18 cellular contexts compared by ENCODE assay signal in genomic region chr4:7063362-7063761, GRCh38. TPM values are rescaled to one million over a fixed set of nuclear protein-coding genes. Genes with fewer than 3 reads are reported as not detected.
DNase-seq lines count a peak whose midpoint lies in the region; ATAC-seq, FAIRE-seq and TF ChIP-seq lines count a peak whose summit lies in the region.
"Had no signal": no experiment of that assay in that cellular context is flagged by ENCODE, and none has a peak within 500 bp of the region (broad histone marks: within the 10 kb centered on the region; RNA-seq: fewer than 3 reads in every experiment).

No MANE protein-coding gene starts in this region.

- peaks cover 79% of the 10 kb centered on the region for H3K36me3 ChIP-seq in K562 (ENCODE audit: control insufficient read depth, insufficient read depth, low read length)

- FAIRE-seq in K562 (lab: Jason Lieb, UNC), result no peak
- FAIRE-seq: A549, GM19239 had no signal

- H3K79me2 ChIP-seq in K562 (ENCODE audit: control insufficient read depth, insufficient read depth, low read length), result peaks cover 49% of the 10 kb centered on the region

- BruUV-seq in K562 (replicated peaks; lab: Mats Ljungman, UMichigan), result no TSS peak

- H3K27me3 Mint-ChIP-seq in T-helper 1 cell treated with Interleukin-12 subunit alpha and Interleukin-12 subunit beta and Interleukin-4 antibody, amounts not matched to agents 30 μg/mL and 1 μg/mL, for 36 hours (ENCODE audit: low read depth), result no peaks in the 10 kb centered on the region
- H3K27me3 Mint-ChIP-seq in activated CD4-positive, alpha-beta memory T cell treated with anti-CD3 and anti-CD28 coated beads, Interleukin-2, amount 10 ng/mL, durations not matched to agents 7 days and 5 days, result no peaks in the 10 kb centered on the region

- H3K27ac Mint-ChIP-seq in T-helper 1 cell treated with Interleukin-12 subunit alpha and Interleukin-12 subunit beta and Interleukin-4 antibody, amounts not matched to agents 30 μg/mL and 1 μg/mL, for 36 hours, result peak overlapping the region; percentile 11
- H3K27ac Mint-ChIP-seq in activated CD4-positive, alpha-beta memory T cell treated with anti-CD3 and anti-CD28 coated beads, Interleukin-2, amount 10 ng/mL, durations not matched to agents 7 days and 5 days, result no peak overlapping the region

- peaks cover 56% of the 10 kb centered on the region for H3K36me3 Mint-ChIP-seq in T-helper 1 cell treated with Interleukin-12 subunit alpha and Interleukin-12 subunit beta and Interleukin-4 antibody, amounts not matched to agents 30 μg/mL and 1 μg/mL, for 36 hours (ENCODE audit: low read depth)
- peaks cover 60% of the 10 kb centered on the region for H3K36me3 Mint-ChIP-seq in activated CD4-positive, alpha-beta memory T cell treated with anti-CD3 and anti-CD28 coated beads, Interleukin-2, amount 10 ng/mL, durations not matched to agents 7 days and 5 days (ENCODE audit: low read depth)

- ATAC-seq in left ventricle myocardium superior (no peak), Right ventricle myocardium inferior (no peak), K562 (no peak)
- ATAC-seq: A549 had no signal

- no peaks in the 10 kb centered on the region for H3K27me3 ChIP-seq in K562 (ENCODE audit: control insufficient read depth in 2 of 2, insufficient read depth in 2 of 2, low read length in 2 of 2)

- H3K4me3 Mint-ChIP-seq in T-helper 1 cell treated with Interleukin-12 subunit alpha and Interleukin-12 subunit beta and Interleukin-4 antibody, amounts not matched to agents 30 μg/mL and 1 μg/mL, for 36 hours, result no peak overlapping the region
- H3K4me3 Mint-ChIP-seq in activated CD4-positive, alpha-beta memory T cell treated with anti-CD3 and anti-CD28 coated beads, Interleukin-2, amount 10 ng/mL, durations not matched to agents 7 days and 5 days, result no peak overlapping the region
- H3K4me3 Mint-ChIP-seq: CD14-positive monocyte had no signal

- H3K9me3 ChIP-seq in K562 (replicated peaks; ENCODE audit: control insufficient read depth, insufficient read depth, low read depth, low read length), result no peaks in the 10 kb centered on the region
- H3K9me3 ChIP-seq: A549, HAP-1 had no signal

- TF ChIP-seq EP300 in K562 (IDR thresholded peaks at IDR 0.05; ENCODE audit: low read length), result no peak

- peaks cover 29% of the 10 kb centered on the region for H3K4me1 Mint-ChIP-seq in T-helper 1 cell treated with Interleukin-12 subunit alpha and Interleukin-12 subunit beta and Interleukin-4 antibody, amounts not matched to agents 30 μg/mL and 1 μg/mL, for 36 hours (ENCODE audit: low read depth)
- peaks cover 45% of the 10 kb centered on the region for H3K4me1 Mint-ChIP-seq in activated CD4-positive, alpha-beta memory T cell treated with anti-CD3 and anti-CD28 coated beads, Interleukin-2, amount 10 ng/mL, durations not matched to agents 7 days and 5 days

- H3K9ac ChIP-seq in K562 (ENCODE audit: insufficient read depth in 1 of 2, low read depth in 2 of 2, low read length in 2 of 2), result no peak overlapping the region

- no peak overlapping the region for H3K27ac ChIP-seq in K562 (ENCODE audit: extremely low read depth, low read depth, low read length)
- H3K27ac ChIP-seq: A549 had no signal

- H3K4me3 ChIP-seq in K562, result no peak overlapping the region
- H3K4me3 ChIP-seq: A549, HAP-1 had no signal

- H2AFZ ChIP-seq in K562 (ENCODE audit: low read depth, low read length), result no peak overlapping the region

- no peak overlapping the region for H3K4me2 ChIP-seq in K562 (ENCODE audit: insufficient read depth, low read length)
- H3K4me2 ChIP-seq: A549 had no signal

- no peaks in the 10 kb centered on the region for H3K9me3 Mint-ChIP-seq in T-helper 1 cell treated with Interleukin-12 subunit alpha and Interleukin-12 subunit beta and Interleukin-4 antibody, amounts not matched to agents 30 μg/mL and 1 μg/mL, for 36 hours
- H3K9me3 Mint-ChIP-seq in activated CD4-positive, alpha-beta memory T cell treated with anti-CD3 and anti-CD28 coated beads, Interleukin-2, amount 10 ng/mL, durations not matched to agents 7 days and 5 days, result no peaks in the 10 kb centered on the region
- H3K9me3 Mint-ChIP-seq: CD14-positive monocyte had no signal

- no peaks in the 10 kb centered on the region for H3K9me1 ChIP-seq in K562 (ENCODE audit: control insufficient read depth, insufficient read depth, low read length)

- no peak for TF ChIP-seq CTCF in K562 (IDR thresholded peaks at IDR 0.05 in 2 of 3, conservative IDR thresholded peaks at IDR 0.05 in 1 of 3; ENCODE audit: insufficient read depth in 2 of 3, low read depth in 1 of 3, low read length in 3 of 3)

- POLR2A ChIA-PET in K562 (lab: Yijun Ruan, JAX), result interaction anchor here (0.6 kb wide), 1 partner anchor 20 kb away, joined by 3 read pairs; the partner anchor contains the start of gene TADA2B
- POLR2A ChIA-PET in activated CD4-positive, alpha-beta memory T cell treated with anti-CD3 and anti-CD28 coated beads, Interleukin-2, amount 10 ng/mL, durations not matched to agents 7 days and 5 days (lab: Charles Lee), result interaction anchor here (1.8 to 2.7 kb wide), 2 partner anchors 20 to 154 kb away, joined by 6 to 12 read pairs; partner anchors contain the start of genes TADA2B and TBC1D14

- intact Hi-C loops in left ventricle myocardium superior (cut with micrococcal nuclease) (no loop called here), Right ventricle myocardium inferior (cut with DNase I) (loop anchor here (10.0 kb wide), 1 partner anchor 789 kb away; no protein-coding TSS in a partner anchor), K562 (cut with micrococcal nuclease) (no loop called here)

- H3K4me1 ChIP-seq in K562 (replicated peaks in 1 of 2; ENCODE audit: control insufficient read depth in 2 of 2, insufficient read depth in 2 of 2, low read length in 2 of 2), result peaks cover 11 to 24% of the 10 kb centered on the region in 2 experiments; a peak in 4 of 5 replicates

- WGBS in K562 (ENCODE audit: insufficient coverage, low coverage, missing lambda C conversion rate), result 93% methylated on average over 4 of the region's 4 CpGs

- in situ Hi-C loops in K562 (cut with MboI), result no loop called here

- peaks cover 8% of the 10 kb centered on the region; the same call in 1 of the 2 replicates for H4K20me1 ChIP-seq in K562 (replicated peaks; ENCODE audit: control insufficient read depth, insufficient read depth, low read length)

- DNase-seq in T-helper 1 cell (no peak), left ventricle myocardium superior (peak; percentile 3), Right ventricle myocardium inferior (ENCODE audit: missing footprints) (no peak), K562 (ENCODE audit: extremely low read depth in 1 of 4, low spot score in 3 of 4) (no peak), NCI-H1417 treated with DMSO at 0.1 percent for 48 hours (lab: John Stamatoyannopoulos, UW) (no peak), inferior parietal cortex (ENCODE audit: extremely low spot score) (no peak)
- no peak for DNase-seq in activated CD4-positive, alpha-beta memory T cell treated with anti-CD3 and anti-CD28 coated beads, Interleukin-2, amount 10 ng/mL, durations not matched to agents 7 days and 5 days
- DNase-seq: Calu3, DND-41, GDM1, NCI-H146, NCI-H2107, NCI-H69 had no signal

- no peak for TF ChIP-seq RAD21 in K562 (CRISPR knock-in tag; conservative IDR thresholded peaks at IDR 0.05 in 1 of 2, IDR thresholded peaks at IDR 0.05 in 1 of 2)

- CTCF ChIA-PET in K562 (lab: Yijun Ruan, JAX; ENCODE audit: low intra/inter-chr PET ratio), result no interaction called here
- CTCF ChIA-PET in activated CD4-positive, alpha-beta memory T cell treated with anti-CD3 and anti-CD28 coated beads, Interleukin-2, amount 10 ng/mL, durations not matched to agents 7 days and 5 days (lab: Charles Lee), result no interaction called here

- TF ChIP-seq POLR2A in K562 (conservative IDR thresholded peaks at IDR 0.05), result no peak

RNA-seq across cellular contexts. Expression of gene GRPEL1, which starts 4.5 kb away (rescaled TPM):
- total RNA-seq in left ventricle myocardium superior (62.7 TPM), Right ventricle myocardium inferior (61.5 TPM), K562 (2014; rRNA removed) (72.5 and 99.5 TPM in 2 replicates), K562 (2014; rRNA removed; fragmentation: Illumina TruSeq; extraction: Trizol) (86.6 and 90.2 TPM in 2 replicates), K562 (2015; rRNA removed; fragmentation: Illumina TruSeq; extraction: Trizol) (77.4 and 84.4 TPM in 2 replicates), K562 (2021) (59.7 and 63.7 TPM in 2 replicates)
- 36.2 and 43.9 TPM in 2 replicates for total RNA-seq in K562 (2011; cell fraction: chromatin; rRNA removed; ENCODE audit: low replicate concordance)
- total RNA-seq in K562 (2011; cell fraction: nucleolus; rRNA removed), result 32.4 and 37.0 TPM in 2 replicates
- total RNA-seq in K562 (2011; cell fraction: nucleoplasm; rRNA removed), result 41.4 and 49.8 TPM in 2 replicates
- polyA plus RNA-seq in K562 (2011; rRNA removed) (34.9 and 43.4 TPM in 2 replicates), K562 (2014; fragmentation: Illumina TruSeq; extraction: Trizol) (87.3 and 88.7 TPM in 2 replicates), K562 (2014; fragmentation: Nextera tagmentation; extraction: Ambion mirVana) (100 to 1,000 TPM; 125 to 192 TPM), K562 (2014; rRNA removed) (64.3 and 65.9 TPM in 2 replicates)
- 16.6 and 26.2 TPM in 2 replicates for polyA plus RNA-seq in K562 (2011; cell fraction: cytosol; rRNA removed)
- polyA plus RNA-seq in K562 (2011; cell fraction: nucleus; rRNA removed), result 16.0 and 19.8 TPM in 2 replicates
- 23.4 and 48.5 TPM in 2 replicates for polyA plus RNA-seq in K562 (2012)
- 59.1 and 61.5 TPM in 2 replicates for polyA minus RNA-seq in K562 (2011; rRNA and poly(A)+ RNA removed)
- polyA minus RNA-seq in K562 (2011; cell fraction: cytosol; rRNA and poly(A)+ RNA removed), result 21.3 and 24.2 TPM in 2 replicates
- polyA minus RNA-seq in K562 (2011; cell fraction: nucleus; rRNA and poly(A)+ RNA removed), result 18.3 and 25.0 TPM in 2 replicates
- 10 to 100 TPM; 39.8 to 40.0 TPM for total RNA-seq in activated CD4-positive, alpha-beta memory T cell treated with anti-CD3 and anti-CD28 coated beads, Interleukin-2, amount 10 ng/mL, durations not matched to agents 7 days and 5 days

RNA-seq across cellular contexts. Expression of gene TADA2B, which starts 20.2 kb away (rescaled TPM):
- total RNA-seq in left ventricle myocardium superior (34.6 TPM), Right ventricle myocardium inferior (33.3 TPM), K562 (2014; rRNA removed) (8.6 and 11.5 TPM in 2 replicates), K562 (2014; rRNA removed; fragmentation: Illumina TruSeq; extraction: Trizol) (6.3 and 7.5 TPM in 2 replicates), K562 (2015; rRNA removed; fragmentation: Illumina TruSeq; extraction: Trizol) (10.4 and 10.9 TPM in 2 replicates), K562 (2021) (11.9 and 12.2 TPM in 2 replicates)
- 12.9 and 18.0 TPM in 2 replicates for total RNA-seq in K562 (2011; cell fraction: chromatin; rRNA removed; ENCODE audit: low replicate concordance)
- total RNA-seq in K562 (2011; cell fraction: nucleolus; rRNA removed), result 10.0 and 11.0 TPM in 2 replicates
- 11.2 and 11.5 TPM in 2 replicates for total RNA-seq in K562 (2011; cell fraction: nucleoplasm; rRNA removed)
- polyA plus RNA-seq in K562 (2011; rRNA removed) (3.8 and 4.2 TPM in 2 replicates), K562 (2014; fragmentation: Illumina TruSeq; extraction: Trizol) (9.2 and 11.8 TPM in 2 replicates), K562 (2014; fragmentation: Nextera tagmentation; extraction: Ambion mirVana) (under 1 TPM; 0.55 to 0.81 TPM), K562 (2014; rRNA removed) (7.4 and 7.7 TPM in 2 replicates)
- polyA plus RNA-seq in K562 (2011; cell fraction: cytosol; rRNA removed), result 4.6 and 5.4 TPM in 2 replicates
- polyA plus RNA-seq in K562 (2011; cell fraction: nucleus; rRNA removed), result 4.7 and 8.2 TPM in 2 replicates
- polyA plus RNA-seq in K562 (2012), result 10.8 and 12.4 TPM in 2 replicates
- polyA minus RNA-seq in K562 (2011; rRNA and poly(A)+ RNA removed), result 4.9 and 5.9 TPM in 2 replicates
- polyA minus RNA-seq in K562 (2011; cell fraction: cytosol; rRNA and poly(A)+ RNA removed), result 5.5 and 5.6 TPM in 2 replicates
- polyA minus RNA-seq in K562 (2011; cell fraction: nucleus; rRNA and poly(A)+ RNA removed), result 3.8 and 6.1 TPM in 2 replicates
- 10 to 100 TPM; 26.6 to 27.3 TPM for total RNA-seq in activated CD4-positive, alpha-beta memory T cell treated with anti-CD3 and anti-CD28 coated beads, Interleukin-2, amount 10 ng/mL, durations not matched to agents 7 days and 5 days
